ENCODE assay signal across 12 cellular contexts in the genomic region with DNA sequence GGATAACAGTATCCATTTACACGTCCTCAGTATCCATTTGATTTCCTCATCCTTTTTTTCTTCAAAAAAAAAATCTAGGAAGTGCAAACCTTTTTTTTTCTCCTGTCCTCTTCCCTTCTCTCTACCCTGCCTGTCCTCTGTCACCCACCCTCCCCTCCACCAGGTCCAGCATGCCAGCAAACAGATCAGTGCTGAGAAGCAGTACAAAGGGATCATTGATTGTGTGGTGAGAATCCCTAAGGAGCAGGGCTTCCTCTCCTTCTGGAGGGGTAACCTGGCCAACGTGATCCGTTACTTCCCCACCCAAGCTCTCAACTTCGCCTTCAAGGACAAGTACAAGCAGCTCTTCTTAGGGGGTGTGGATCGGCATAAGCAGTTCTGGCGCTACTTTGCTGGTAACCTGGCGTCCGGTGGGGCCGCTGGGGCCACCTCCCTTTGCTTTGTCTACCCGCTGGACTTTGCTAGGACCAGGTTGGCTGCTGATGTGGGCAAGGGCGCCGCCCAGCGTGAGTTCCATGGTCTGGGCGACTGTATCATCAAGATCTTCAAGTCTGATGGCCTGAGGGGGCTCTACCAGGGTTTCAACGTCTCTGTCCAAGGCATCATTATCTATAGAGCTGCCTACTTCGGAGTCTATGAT. TPM values are rescaled to one million over a fixed set of nuclear protein-coding genes. Genes with fewer than 3 reads are reported as not detected.
DNase-seq lines count a peak whose midpoint lies in the region; ATAC-seq, FAIRE-seq and TF ChIP-seq lines count a peak whose summit lies in the region.
"Had no signal": no experiment of that assay in that cellular context is flagged by ENCODE, and none has a peak within 500 bp of the region (broad histone marks: within the 10 kb centered on the region; RNA-seq: fewer than 3 reads in every experiment).

No MANE protein-coding gene starts in this region.

- no peaks in the 10 kb centered on the region for H3K27me3 ChIP-seq in SK-N-SH (ENCODE audit: insufficient read depth)
- no peaks in the 10 kb centered on the region for H3K27me3 ChIP-seq in astrocyte (ENCODE audit: insufficient read depth, low read length)
- H3K27me3 ChIP-seq in lower lobe of right lung (ENCODE audit: low read depth) = peaks cover 13% of the 10 kb centered on the region
- no peaks in the 10 kb centered on the region for H3K27me3 ChIP-seq in tibial nerve

- no peak for TF ChIP-seq RAD21 in SK-N-SH (IDR thresholded peaks at IDR 0.05; ENCODE audit: low read length)

- H3K9me3 ChIP-seq in SK-N-SH (no peaks in the 10 kb centered on the region), astrocyte (ENCODE audit: insufficient read depth, low read depth, low read length) (no peaks in the 10 kb centered on the region), lower lobe of right lung (no peaks in the 10 kb centered on the region), tibial nerve (no peaks in the 10 kb centered on the region)

- H4K20me1 ChIP-seq in SK-N-SH (ENCODE audit: insufficient read depth) = no peaks in the 10 kb centered on the region
- H4K20me1 ChIP-seq in astrocyte (ENCODE audit: insufficient read depth, low read length) = no peaks in the 10 kb centered on the region

- no peak for FAIRE-seq in astrocyte (lab: Jason Lieb, UNC)
- FAIRE-seq: RCC 7860 had no signal

- H3K4me1 Mint-ChIP-seq in astrocyte (ENCODE audit: low read depth, unreplicated experiment) = peaks cover 4% of the 10 kb centered on the region

- no peak for TF ChIP-seq POLR2A in tibial nerve (IDR thresholded peaks at IDR 0.05)

- peaks cover 0 to 29% of the 10 kb centered on the region in 2 experiments; a peak in 2 of 4 replicates for H3K4me1 ChIP-seq in SK-N-SH (ENCODE audit: control insufficient read depth in 1 of 2, insufficient read depth in 2 of 2, low read depth in 1 of 2, low read length in 1 of 2)
- H3K4me1 ChIP-seq in astrocyte (ENCODE audit: insufficient read depth, low read length) = peaks cover 12% of the 10 kb centered on the region
- peaks cover 26% of the 10 kb centered on the region for H3K4me1 ChIP-seq in lower lobe of right lung
- H3K4me1 ChIP-seq in tibial nerve = peaks cover 0 to 27% (median 6%) of the 10 kb centered on the region in 4 donors

- intact Hi-C loops in lower lobe of right lung (cut with DNase I) = no loop called here

- no peak for TF ChIP-seq EP300 in SK-N-SH (IDR thresholded peaks at IDR 0.05; ENCODE audit: borderline replicate concordance in 1 of 2, low read depth in 1 of 2, low read length in 1 of 2)
- TF ChIP-seq EP300 in tibial nerve (IDR thresholded peaks at IDR 0.05) = no peak

- H3F3A ChIP-seq in SK-N-SH (replicated peaks; ENCODE audit: insufficient read depth) = peaks cover 4% of the 10 kb centered on the region

- 93% methylated on average over 12 of the region's 16 CpGs for WGBS in SK-N-SH (ENCODE audit: low lambda C conversion rate)
- 82 to 87% methylated on average over 8 to 16 of the region's 16 CpGs for WGBS in tibial nerve, 2 donors

- no peak overlapping the region for H2AFZ ChIP-seq in SK-N-SH (ENCODE audit: low read depth)
- no peak overlapping the region for H2AFZ ChIP-seq in astrocyte (ENCODE audit: low read depth, low read length)

- no peaks in the 10 kb centered on the region for H3K27me3 Mint-ChIP-seq in astrocyte (ENCODE audit: low read depth, unreplicated experiment)

- TF ChIP-seq CTCF in SK-N-SH (IDR thresholded peaks at IDR 0.05) (no peak), astrocyte (IDR thresholded peaks at IDR 0.05; ENCODE audit: insufficient read depth, low read depth, low read length) (no peak), lower lobe of right lung (IDR thresholded peaks at IDR 0.05) (no peak), tibial nerve (IDR thresholded peaks at IDR 0.05) (no peak)

- H3K36me3 ChIP-seq in SK-N-SH (replicated peaks in 1 of 2; ENCODE audit: control insufficient read depth in 1 of 2, insufficient read depth in 2 of 2, low read length in 1 of 2) (peaks cover under 1 to 21% of the 10 kb centered on the region in 2 experiments), astrocyte (ENCODE audit: insufficient read depth, low read length) (no peaks in the 10 kb centered on the region), lower lobe of right lung (peaks cover 13% of the 10 kb centered on the region), tibial nerve (peaks cover 0 to 40% (median 0%) of the 10 kb centered on the region in 3 donors)

- CTCF ChIA-PET in SK-N-SH (lab: Yijun Ruan, JAX) = interaction anchor here (1.2 to 2.1 kb wide), 4 partner anchors 10 to 893 kb away, joined by 4 to 12 read pairs (median 5); no protein-coding TSS in a partner anchor

- H3K9me2 ChIP-seq in SK-N-SH = no peaks in the 10 kb centered on the region

- POLR2A ChIA-PET in SK-N-SH (lab: Yijun Ruan, JAX) = interaction anchor here (1.0 kb wide), 1 partner anchor 17 kb away, joined by 3 read pairs; no protein-coding TSS in a partner anchor

- H3K9ac ChIP-seq in SK-N-SH (peak overlapping the region; percentile 57; the same call in 1 of the 2 replicates), astrocyte (ENCODE audit: low read length) (no peak overlapping the region)

- ATAC-seq in SK-N-SH treated with all-trans-retinoic acid at 6 μM for 48 hours = no peak
- no peak for ATAC-seq in lower lobe of right lung
- ATAC-seq in GM19395 (IDR thresholded peaks at IDR 0.05; ENCODE audit: unreplicated experiment) = no peak

- no peak for DNase-seq in SK-N-SH
- DNase-seq in astrocyte (ENCODE audit: low read depth) = no peak
- no peak for DNase-seq in lower lobe of right lung
- no peak for DNase-seq in tibial nerve (ENCODE audit: low spot score in 2 of 2)
- DNase-seq in NCI-H2081 (lab: John Stamatoyannopoulos, UW) = no peak
- DNase-seq: KBM-7; stimulated activated CD4-positive, alpha-beta T cell treated with anti-CD3 and anti-CD28 coated beads, Interleukin-1b, Interleukin-23, amount 100 ng/mL, for 48 hours had no signal

- H3K27ac Mint-ChIP-seq in astrocyte (ENCODE audit: unreplicated experiment) = no peak overlapping the region
- H3K27ac Mint-ChIP-seq: dendritic cell treated with granulocyte-macrophage colony-stimulating factor and Interleukin-4, amounts not matched to agents 40 ng/mL and 50 ng/mL, for 4 days had no signal

- H3K36me3 Mint-ChIP-seq in astrocyte (ENCODE audit: low read depth, unreplicated experiment) = peaks cover 6% of the 10 kb centered on the region

- H3K4me3 ChIP-seq in SK-N-SH (ENCODE audit: low read depth in 2 of 2, low read length in 1 of 2) = no peak overlapping the region
- H3K4me3 ChIP-seq in astrocyte (ENCODE audit: insufficient read depth, low read depth, low read length) = no peak overlapping the region
- peak overlapping the region; percentile 72 for H3K4me3 ChIP-seq in lower lobe of right lung
- peak overlapping the region in 1 of 4 donors; percentile 69 for H3K4me3 ChIP-seq in tibial nerve

- H3K79me2 ChIP-seq in SK-N-SH (ENCODE audit: insufficient read depth) = peaks cover 24% of the 10 kb centered on the region; the same call in 1 of the 2 replicates
- no peaks in the 10 kb centered on the region for H3K79me2 ChIP-seq in astrocyte (ENCODE audit: insufficient read depth, low read length)

- H3K27ac ChIP-seq in SK-N-SH (ENCODE audit: low read depth in 2 of 2, low read length in 1 of 2) (no peak overlapping the region), astrocyte (ENCODE audit: low read depth, low read length) (no peak overlapping the region), lower lobe of right lung (no peak overlapping the region), temporal lobe (ENCODE audit: low read depth, low read length) (peak overlapping the region; percentile 53), tibial nerve (peak overlapping the region in 2 of 4 donors; percentile 68 to 85)

- peak overlapping the region; percentile 82; the same call in 1 of the 2 replicates for H3K4me2 ChIP-seq in SK-N-SH
- H3K4me2 ChIP-seq in astrocyte (ENCODE audit: low read length) = peak overlapping the region; percentile 84

- H3K4me3 Mint-ChIP-seq in astrocyte (ENCODE audit: unreplicated experiment) = peak overlapping the region; percentile 60
- H3K4me3 Mint-ChIP-seq: dendritic cell treated with granulocyte-macrophage colony-stimulating factor and Interleukin-4, amounts not matched to agents 40 ng/mL and 50 ng/mL, for 4 days had no signal

- H3K9me3 Mint-ChIP-seq in astrocyte (ENCODE audit: unreplicated experiment) = no peaks in the 10 kb centered on the region
- H3K9me3 Mint-ChIP-seq: dendritic cell treated with granulocyte-macrophage colony-stimulating factor and Interleukin-4, amounts not matched to agents 40 ng/mL and 50 ng/mL, for 4 days had no signal

TF ChIP-seq in SK-N-SH treated with all-trans-retinoic acid at 6 μM for 48 hours, 23 proteins besides CTCF, POLR2A, EP300 and RAD21:
- TF ChIP-seq ZFP30 (CRISPR knock-in tag; IDR thresholded peaks at IDR 0.05) (no peak), PPARA (CRISPR knock-in tag; IDR thresholded peaks at IDR 0.05; ENCODE audit: borderline replicate concordance) (no peak), SNAI2 (CRISPR knock-in tag; IDR thresholded peaks at IDR 0.05) (no peak)
- TF ChIP-seq, protein P1, sequence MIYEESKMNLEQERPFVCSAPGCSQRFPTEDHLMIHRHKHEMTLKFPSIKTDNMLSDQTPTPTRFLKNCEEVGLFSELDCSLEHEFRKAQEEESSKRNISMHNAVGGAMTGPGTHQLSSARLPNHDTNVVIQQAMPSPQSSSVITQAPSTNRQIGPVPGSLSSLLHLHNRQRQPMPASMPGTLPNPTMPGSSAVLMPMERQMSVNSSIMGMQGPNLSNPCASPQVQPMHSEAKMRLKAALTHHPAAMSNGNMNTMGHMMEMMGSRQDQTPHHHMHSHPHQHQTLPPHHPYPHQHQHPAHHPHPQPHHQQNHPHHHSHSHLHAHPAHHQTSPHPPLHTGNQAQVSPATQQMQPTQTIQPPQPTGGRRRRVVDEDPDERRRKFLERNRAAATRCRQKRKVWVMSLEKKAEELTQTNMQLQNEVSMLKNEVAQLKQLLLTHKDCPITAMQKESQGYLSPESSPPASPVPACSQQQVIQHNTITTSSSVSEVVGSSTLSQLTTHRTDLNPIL (CRISPR knock-in tag; IDR thresholded peaks at IDR 0.05; ENCODE audit: low read depth) = no peak

RNA-seq across cellular contexts. Expression of a gene that starts 1.7 kb away (rescaled TPM):
- 36.2 and 40.5 TPM in 2 replicates for polyA plus RNA-seq in SK-N-SH (2012; rRNA removed)
- 35.0 and 37.8 TPM in 2 replicates for polyA plus RNA-seq in SK-N-SH (2012; cell fraction: cytosol; rRNA removed)
- polyA plus RNA-seq in SK-N-SH (2012; cell fraction: nucleus; rRNA removed) = 54.9 and 60.3 TPM in 2 replicates
- total RNA-seq in astrocyte (27.0 and 32.0 TPM in 2 replicates), lower lobe of right lung (33.1 TPM), temporal lobe (26.1 TPM), tibial nerve (10 to 100 TPM; 15.5 to 41.1 (median 24.0) TPM)

RNA-seq across cellular contexts. Expression of a gene that starts 59.1 kb away (rescaled TPM):
- 10.6 and 14.1 TPM in 2 replicates for polyA plus RNA-seq in SK-N-SH (2012; rRNA removed)
- polyA plus RNA-seq in SK-N-SH (2012; cell fraction: cytosol; rRNA removed) = 18.9 and 23.0 TPM in 2 replicates
- polyA plus RNA-seq in SK-N-SH (2012; cell fraction: nucleus; rRNA removed) = 5.7 and 11.4 TPM in 2 replicates
- 22.1 and 22.7 TPM in 2 replicates for total RNA-seq in astrocyte
- 29.4 TPM for total RNA-seq in lower lobe of right lung
- 49.7 TPM for total RNA-seq in temporal lobe
- total RNA-seq in tibial nerve = 10 to 100 TPM; 30.3 to 44.1 (median 33.3) TPM
